In the genomic region with DNA sequence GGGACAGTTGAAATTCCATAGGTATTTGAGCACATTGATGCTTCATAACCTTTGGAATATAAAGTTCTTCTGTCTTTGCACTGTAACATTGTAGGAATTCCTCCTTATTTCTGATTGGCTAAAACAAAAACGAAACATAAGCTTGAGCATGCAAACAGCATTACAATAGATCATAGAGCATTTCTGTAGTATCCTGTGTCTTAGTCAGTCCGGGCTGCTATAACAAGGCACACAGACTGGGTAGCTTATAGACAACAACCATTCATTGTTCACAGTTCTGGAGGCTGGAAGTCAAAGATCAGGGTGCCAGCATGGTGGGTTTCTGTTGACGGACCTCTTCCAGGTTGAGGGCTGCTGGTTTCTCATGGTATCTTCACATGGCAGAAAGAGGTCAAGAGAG, we compare ENCODE assay signal across 28 cellular contexts.
"Had no signal": no experiment of that assay in that cellular context is flagged by ENCODE, and none has a peak within 500 bp of the region (broad histone marks: within the 10 kb centered on the region; RNA-seq: fewer than 3 reads in every experiment).

No MANE protein-coding gene starts in this region.

- H3K36me3 ChIP-seq: ascending aorta, breast epithelium, esophagus squamous epithelium had no signal

- FAIRE-seq: endometrium, endothelial cell of umbilical vein, frontal cortex had no signal

- H3K27me3 ChIP-seq: ascending aorta, breast epithelium, esophagus squamous epithelium had no signal

- ATAC-seq: activated CD4-positive, alpha-beta T cell treated with anti-CD3 and anti-CD28 coated beads for 36 hours; activated naive CD4-positive, alpha-beta T cell treated with anti-CD3 and anti-CD28 coated beads, Interleukin-2, amount 50 U/mL, for 72 hours; activated T-cell treated with anti-CD3 and anti-CD28 coated beads, Interleukin-2, amount 50 U/mL, for 72 hours had no signal

- H3K4me3 ChIP-seq: ascending aorta, breast epithelium, coronary artery, esophagus squamous epithelium had no signal

- DNase-seq: activated CD4-positive, alpha-beta memory T cell treated with anti-CD3 and anti-CD28 coated beads, Interleukin-2, amount 10 ng/mL, durations not matched to agents 7 days and 5 days; activated CD4-positive, alpha-beta T cell treated with anti-CD3 and anti-CD28 coated beads for 36 hours; activated CD4-positive, alpha-beta T cell treated with anti-CD3 and anti-CD28 coated beads, Interleukin-2, amount 10 ng/mL, durations not matched to agents 7 days and 5 days; activated CD4-positive, alpha-beta T cell treated with anti-CD3 and anti-CD28 coated beads, Interleukin-2, amount 50 U/mL, for 4 hours; activated CD4-positive, CD25-positive, alpha-beta regulatory T cell; activated CD4-positive, CD25-positive, alpha-beta regulatory T cell treated with anti-CD3 and anti-CD28 coated beads, Interleukin-2, amount 50 U/mL, for 72 hours; activated CD8-positive, alpha-beta memory T cell treated with anti-CD3 and anti-CD28 coated beads, Interleukin-2, amount 50 U/mL, for 48 hours; activated gamma-delta T cell; activated naive CD4-positive, alpha-beta T cell; activated naive CD4-positive, alpha-beta T cell treated with anti-CD3 and anti-CD28 coated beads, Interleukin-2, amount 10 ng/mL, durations not matched to agents 7 days and 5 days; activated naive CD8-positive, alpha-beta T cell treated with anti-CD3 and anti-CD28 coated beads, Interleukin-2, amount 10 ng/mL, durations not matched to agents 7 days and 5 days; activated T-cell treated with anti-CD3 and anti-CD28 coated beads for 4 hours; activated T-cell treated with anti-CD3 and anti-CD28 coated beads, Interleukin-2, amount 50 U/mL, for 24 hours; activated T-cell treated with anti-CD3 and anti-CD28 coated beads, Interleukin-2, amount 50 U/mL, for 72 hours; effector CD4-positive, alpha-beta T cell; esophagus squamous epithelium; foreskin fibroblast; head of caudate nucleus; hippocampal formation; T-helper 2 cell had no signal

- H3K27ac ChIP-seq: ascending aorta, breast epithelium, coronary artery, epithelial cell of prostate, esophagus squamous epithelium had no signal

- H3K9me3 ChIP-seq: ascending aorta, breast epithelium, esophagus squamous epithelium had no signal

- H3K4me1 ChIP-seq: ascending aorta, breast epithelium, esophagus squamous epithelium had no signal
